Comparison of ENCODE assay signal across 13 cellular contexts in the genomic region with DNA sequence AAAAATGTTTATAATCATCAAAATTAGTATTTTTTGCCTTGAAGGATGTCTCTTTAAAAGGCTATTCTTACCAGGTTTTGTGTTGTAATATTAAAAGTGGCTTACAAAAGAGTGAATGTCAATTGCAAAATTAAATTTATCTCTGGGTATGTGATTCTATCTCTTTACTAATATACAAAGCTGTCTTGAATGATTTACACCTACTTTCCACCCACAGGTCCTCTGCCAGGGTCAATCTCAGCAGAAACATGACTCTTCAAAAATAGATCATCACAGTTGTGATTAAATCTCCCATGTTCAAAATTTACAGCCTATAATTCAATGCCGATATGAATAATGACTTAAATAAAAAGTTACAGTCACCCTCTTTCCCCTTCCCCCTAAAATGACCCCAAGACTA.
DNase-seq lines count a peak whose midpoint lies in the region; ATAC-seq and TF ChIP-seq lines count a peak whose summit lies in the region.
"Had no signal": no experiment of that assay in that cellular context is flagged by ENCODE, and none has a peak within 500 bp of the region (broad histone marks: within the 10 kb centered on the region; RNA-seq: fewer than 3 reads in every experiment).

No MANE protein-coding gene starts in this region.

- H3K27ac Mint-ChIP-seq in chondrocyte (ENCODE audit: unreplicated experiment) (peak overlapping the region; percentile 91), nephron progenitor cell (peak overlapping the region; percentile 98)

- H3K9me3 Mint-ChIP-seq in chondrocyte (ENCODE audit: low read depth): no peaks in the 10 kb centered on the region
- no peaks in the 10 kb centered on the region for H3K9me3 Mint-ChIP-seq in nephron progenitor cell

- no peak for TF ChIP-seq CTCF in chondrocyte (IDR thresholded peaks at IDR 0.05)
- no peak for TF ChIP-seq CTCF in nephron progenitor cell (IDR thresholded peaks at IDR 0.05)

- no peaks in the 10 kb centered on the region for H3K36me3 Mint-ChIP-seq in chondrocyte (ENCODE audit: low read depth)
- H3K36me3 Mint-ChIP-seq in nephron progenitor cell (ENCODE audit: low read depth): no peaks in the 10 kb centered on the region

- DNase-seq in NOMO-1 treated with DMSO at 0.1 percent for 48 hours (lab: John Stamatoyannopoulos, UW; ENCODE audit: unreplicated experiment) (peak; percentile 47), NOMO-1 treated with dmso at 0.1 percent for 144 hours (lab: John Stamatoyannopoulos, UW; ENCODE audit: unreplicated experiment) (no peak), chondrocyte (ENCODE audit: low spot score) (no peak), nephron progenitor cell (no peak), dermis blood vessel endothelial cell (no peak), NCI-H510A (lab: John Stamatoyannopoulos, UW) (no peak), retina (no peak)
- DNase-seq: C1 segment of cervical spinal cord, H7, NCI-H1436 treated with DMSO at 0.1 percent for 48 hours, NCI-H2081 treated with DMSO at 0.1 percent for 48 hours, NCI-H748 treated with DMSO at 0.1 percent for 48 hours had no signal

- H3K4me3 Mint-ChIP-seq in chondrocyte (ENCODE audit: unreplicated experiment) (no peak overlapping the region), nephron progenitor cell (no peak overlapping the region)

- no peaks in the 10 kb centered on the region for H3K27me3 Mint-ChIP-seq in chondrocyte (ENCODE audit: low read depth)
- no peaks in the 10 kb centered on the region for H3K27me3 Mint-ChIP-seq in nephron progenitor cell (ENCODE audit: low read depth, poor library complexity)

- H3K4me1 Mint-ChIP-seq in chondrocyte (ENCODE audit: low read depth): peaks cover 44% of the 10 kb centered on the region
- H3K4me1 Mint-ChIP-seq in nephron progenitor cell: peaks cover 50% of the 10 kb centered on the region

- ATAC-seq in HG03175 (IDR thresholded peaks at IDR 0.05; ENCODE audit: unreplicated experiment): no peak
